8 cellular contexts compared by ENCODE assay signal in genomic region chr4:74109116-74109791, GRCh38. TPM values are rescaled to one million over a fixed set of nuclear protein-coding genes. Genes with fewer than 3 reads are reported as not detected.
DNase-seq lines count a peak whose midpoint lies in the region; ATAC-seq and TF ChIP-seq lines count a peak whose summit lies in the region.

No MANE protein-coding gene starts in this region.

- peak overlapping the region; percentile 69 for H3K4me2 ChIP-seq in HCT116 (ENCODE audit: low read length)

- no peak for TF ChIP-seq POLR2A in HCT116 (IDR thresholded peaks at IDR 0.05; ENCODE audit: borderline replicate concordance, extremely low read depth, insufficient read depth, insufficient read length)

- H3K27me3 ChIP-seq in HCT116 (ENCODE audit: insufficient read depth, low read length) (no peaks in the 10 kb centered on the region), adipocyte (replicated peaks; ENCODE audit: control insufficient read depth, insufficient read depth, low read length) (no peaks in the 10 kb centered on the region), skeletal muscle tissue (ENCODE audit: control insufficient read depth in 3 of 3, insufficient read depth in 3 of 3, low read length in 3 of 3) (no peaks in the 10 kb centered on the region)

- H3K36me3 ChIP-seq in HCT116 (ENCODE audit: control insufficient read depth in 1 of 2, insufficient read depth in 2 of 2, low read length in 2 of 2) (no peaks in the 10 kb centered on the region), adipocyte (ENCODE audit: control insufficient read depth, insufficient read depth, low read length, severe bottlenecking) (no peaks in the 10 kb centered on the region), skeletal muscle tissue (ENCODE audit: control insufficient read depth in 3 of 3, insufficient read depth in 3 of 3, low read length in 3 of 3) (no peaks in the 10 kb centered on the region)

- intact Hi-C loops in HCT116 (cut with micrococcal nuclease) (loop anchor here (2.0 kb wide), 1 partner anchor 52 kb away; no protein-coding TSS in a partner anchor), left ventricle myocardium superior (cut with micrococcal nuclease) (no loop called here)

- TF ChIP-seq CTCF in HCT116 (IDR thresholded peaks at IDR 0.05 in 2 of 3, conservative IDR thresholded peaks at IDR 0.05 in 1 of 3; ENCODE audit: borderline replicate concordance in 1 of 3, insufficient read depth in 1 of 3, low read depth in 2 of 3, low read length in 2 of 3): no peak

- ATAC-seq in HCT116: peak; percentile 96
- ATAC-seq in left ventricle myocardium superior: peak; percentile 90
- ATAC-seq in GM21447 (IDR thresholded peaks at IDR 0.05; ENCODE audit: unreplicated experiment): no peak

- POLR2A ChIA-PET in HCT116 (lab: Charles Lee): interaction anchor here (1.0 to 2.8 kb wide), 9 partner anchors 9 to 405 kb away, joined by 3 to 25 read pairs (median 6); partner anchors contain the start of genes CXCL2 and CXCL3

- no TSS peak for BruUV-seq in HCT116 (replicated peaks; lab: Mats Ljungman, UMichigan)

- no peaks in the 10 kb centered on the region for H4K20me1 ChIP-seq in HCT116 (ENCODE audit: insufficient read depth)

- 0 out of 2 replicates have a peak, but pooled peaks have one; percentile 4 for TF ChIP-seq RAD21 in HCT116 (IDR thresholded peaks at IDR 0.05; ENCODE audit: low read depth)

- H3K79me2 ChIP-seq in HCT116 (ENCODE audit: insufficient read depth, low read length): no peaks in the 10 kb centered on the region

- DNase-seq in HCT116 (ENCODE audit: low read depth, low spot score) (peak; percentile 81), adipocyte (ENCODE audit: low read depth) (peak; percentile 96), left ventricle myocardium superior (peak; percentile 40), NCI-H146 (lab: John Stamatoyannopoulos, UW) (no peak), NCI-H146 treated with DMSO at 0.1 percent for 48 hours (lab: John Stamatoyannopoulos, UW; ENCODE audit: unreplicated experiment) (no peak)
- no peak for DNase-seq in activated CD8-positive, alpha-beta memory T cell treated with anti-CD3 and anti-CD28 coated beads, Interleukin-2, amount 50 U/mL, for 48 hours

- peak overlapping the region; percentile 54 for H3K27ac ChIP-seq in HCT116 (ENCODE audit: low read depth, low read length)
- peak overlapping the region; percentile 78 for H3K27ac ChIP-seq in skeletal muscle tissue (ENCODE audit: low read depth, low read length)

- no peaks in the 10 kb centered on the region for H3K9me2 ChIP-seq in HCT116 (ENCODE audit: insufficient read depth)

- peak overlapping the region; percentile 8 for H2AFZ ChIP-seq in HCT116 (ENCODE audit: low read depth, low read length, poor library complexity, severe bottlenecking)

- H3K9me3 ChIP-seq in HCT116 (ENCODE audit: control insufficient read depth in 1 of 2, insufficient read depth in 1 of 2, low read depth in 1 of 2, low read length in 2 of 2): no peaks in the 10 kb centered on the region
- no peaks in the 10 kb centered on the region for H3K9me3 ChIP-seq in adipocyte (ENCODE audit: control insufficient read depth, low read length)
- no peaks in the 10 kb centered on the region for H3K9me3 ChIP-seq in skeletal muscle tissue (ENCODE audit: control insufficient read depth in 3 of 3, low read length in 3 of 3)

- H3K4me3 ChIP-seq in HCT116 (replicated peaks in 1 of 2; ENCODE audit: low read depth in 1 of 2, low read length in 2 of 2): peak overlapping the region in 1 of 2 experiments; percentile 37; a peak in 2 of 4 replicates
- H3K4me3 ChIP-seq in adipocyte (ENCODE audit: low read length): peak overlapping the region; percentile 66
- no peak overlapping the region for H3K4me3 ChIP-seq in skeletal muscle tissue (ENCODE audit: low read length in 3 of 3)

- H3K4me1 ChIP-seq in HCT116 (ENCODE audit: control insufficient read depth in 1 of 2, insufficient read depth in 2 of 2, low read length in 2 of 2) (peaks cover 18 to 47% of the 10 kb centered on the region in 2 experiments), adipocyte (ENCODE audit: control insufficient read depth, insufficient read depth, low read length) (peaks cover 68% of the 10 kb centered on the region), skeletal muscle tissue (ENCODE audit: control insufficient read depth in 3 of 3, insufficient read depth in 3 of 3, low read length in 3 of 3) (peaks cover 6 to 16% (median 12%) of the 10 kb centered on the region in 3 donors)

- peak overlapping the region; percentile 44 for H3K9ac ChIP-seq in HCT116 (ENCODE audit: low read length)
- H3K9ac ChIP-seq in adipocyte (ENCODE audit: low read length): peak overlapping the region; percentile 77
- peak overlapping the region in 1 of 3 donors; percentile 18 for H3K9ac ChIP-seq in skeletal muscle tissue (ENCODE audit: low read depth in 1 of 3, low read length in 3 of 3)

- RAD21 ChIA-PET in HCT116 (lab: Charles Lee; ENCODE audit: low non-redundant PET in 1 of 2, low total read pairs in 2 of 2, uncharacterized antibody in 2 of 2, unreplicated experiment in 2 of 2): no interaction called here

- CTCF ChIA-PET in HCT116 (lab: Charles Lee): interaction anchor here (0.8 to 3.2 kb wide), 5 partner anchors 10 to 245 kb away, joined by 4 to 20 read pairs (median 7); partner anchors contain the start of genes CXCL2 and CXCL3

TF ChIP-seq in HCT116, 20 proteins besides CTCF, POLR2A, EP300 and RAD21:
- TF ChIP-seq FOSL1 (IDR thresholded peaks at IDR 0.05; ENCODE audit: low read depth) (peak; percentile 70), SP1 (IDR thresholded peaks at IDR 0.05; ENCODE audit: low read depth) (peak; percentile 75), CBX3 (IDR thresholded peaks at IDR 0.05; ENCODE audit: low read depth) (peak; percentile 78; the same call in 1 of the 2 replicates), REST (IDR thresholded peaks at IDR 0.05; ENCODE audit: low read depth) (no peak), YY1 (IDR thresholded peaks at IDR 0.05; ENCODE audit: extremely low read depth, insufficient replicate concordance, low read depth, low read length) (no peak), POLR2AphosphoS5 (IDR thresholded peaks at IDR 0.05; ENCODE audit: low read depth, low read length) (0 out of 2 replicates have a peak, but pooled peaks have one; percentile 33), TCF7L2 (IDR thresholded peaks at IDR 0.05; ENCODE audit: borderline replicate concordance, extremely low read depth, insufficient read depth, insufficient read length) (no peak), MAX (IDR thresholded peaks at IDR 0.05) (peak; percentile 72), SRF (IDR thresholded peaks at IDR 0.05; ENCODE audit: low read depth) (peak; percentile 41; the same call in 1 of the 2 replicates), ELF1 (IDR thresholded peaks at IDR 0.05; ENCODE audit: borderline replicate concordance, low read depth) (no peak), SIN3A (IDR thresholded peaks at IDR 0.05; ENCODE audit: low read depth) (peak; percentile 41; the same call in 1 of the 2 replicates), CEBPB (IDR thresholded peaks at IDR 0.05; ENCODE audit: low read depth) (peak; percentile 98), EZH2phosphoT487 (IDR thresholded peaks at IDR 0.05; ENCODE audit: borderline replicate concordance) (no peak), JUND (IDR thresholded peaks at IDR 0.05) (peak; percentile 76)
TF ChIP-seq in HCT116: peak in this region for 9.

RNA-seq across cellular contexts. Expression of gene CXCL2, which starts 10.3 kb away (rescaled TPM):
- total RNA-seq in HCT116 (2021; ENCODE audit: unreplicated experiment) (1.8 TPM), left ventricle myocardium superior (12.0 TPM), skeletal muscle tissue (3.1 TPM)
- polyA plus RNA-seq in HCT116 (2012): 3.1 and 5.9 TPM in 2 replicates

RNA-seq across cellular contexts. Expression of gene MTHFD2L, which starts 48.7 kb away (rescaled TPM):
- total RNA-seq in HCT116 (2021; ENCODE audit: unreplicated experiment) (15.0 TPM), left ventricle myocardium superior (8.5 TPM), skeletal muscle tissue (20.9 TPM)
- polyA plus RNA-seq in HCT116 (2012): 2.8 and 4.4 TPM in 2 replicates

Comparison
In these comparisons a context has a peak if more than half of its experiments do, and no peak if none do; other contexts are left out.
1. DNase-seq: peak in HCT116 (single experiment), adipocyte (single experiment) and left ventricle myocardium superior (single experiment); none in NCI-H146 (single experiment), activated CD8-positive, alpha-beta memory T cell treated with anti-CD3 and anti-CD28 coated beads, Interleukin-2, amount 50 U/mL, for 48 hours (single experiment) and NCI-H146 treated with DMSO at 0.1 percent for 48 hours (single experiment).